22 cellular contexts compared by ENCODE assay signal in genomic region chr19:35363001-35363590, GRCh38. TPM values are rescaled to one million over a fixed set of nuclear protein-coding genes. Genes with fewer than 3 reads are reported as not detected.
"Had no signal": no experiment of that assay in that cellular context is flagged by ENCODE, and none has a peak within 500 bp of the region (broad histone marks: within the 10 kb centered on the region; RNA-seq: fewer than 3 reads in every experiment).

No MANE protein-coding gene starts in this region.

- H3K36me3 Mint-ChIP-seq: activated naive CD4-positive, alpha-beta T cell treated with anti-CD3 and anti-CD28 coated beads, Interleukin-2, amount 50 U/mL, for 72 hours; memory B cell; stimulated activated naive B cell treated with anti-CD40 and anti-IgM and Interleukin-4, amounts not matched to agents 10 μg/mL and 1 μg/mL and 100 μg/mL, for 72 hours; WTC11 had no signal

- H3K27me3 ChIP-seq: right lobe of liver had no signal

- H3K4me1 ChIP-seq: esophagus squamous epithelium, gastroesophageal sphincter, right lobe of liver had no signal

- H3K4me3 ChIP-seq: esophagus squamous epithelium, gastroesophageal sphincter, right lobe of liver had no signal

- ATAC-seq: activated naive CD4-positive, alpha-beta T cell treated with anti-CD3 and anti-CD28 coated beads, Interleukin-2, amount 50 U/mL, for 72 hours; gastroesophageal sphincter; left cardiac atrium; right lobe of liver; stimulated activated naive B cell treated with anti-CD40 and anti-IgM and Interleukin-4, amounts not matched to agents 10 μg/mL and 1 μg/mL and 100 μg/mL, for 72 hours; WTC11 had no signal

- DNase-seq: activated gamma-delta T cell; central memory CD4-positive, alpha-beta T cell; dermis blood vessel endothelial cell; esophagus squamous epithelium; left cardiac atrium; nucleus accumbens; right lobe of liver; small intestine; stimulated activated naive B cell treated with anti-CD40 and anti-IgM and Interleukin-4, amounts not matched to agents 10 μg/mL and 1 μg/mL and 100 μg/mL, for 72 hours; T1000 had no signal

- H3K4me3 Mint-ChIP-seq: activated T-helper 1 cell treated with anti-CD3 and anti-CD28 coated beads, Interleukin-12 subunit alpha, Interleukin-12 subunit beta, Interleukin-2, Interleukin-4 antibody, amounts not matched to agents 30 ng/mL and 10 ng/mL and 1 ng/mL, durations not matched to agents 14 hours and 24 hours and 36 hours; memory B cell; nephron; stimulated activated naive B cell treated with anti-CD40 and anti-IgM and Interleukin-4, amounts not matched to agents 10 μg/mL and 1 μg/mL and 100 μg/mL, for 72 hours; T-helper 1 cell treated with Interleukin-12 subunit alpha and Interleukin-12 subunit beta and Interleukin-4 antibody, amounts not matched to agents 30 μg/mL and 1 μg/mL, for 36 hours; WTC11 had no signal

- H3K27ac Mint-ChIP-seq: activated naive CD4-positive, alpha-beta T cell treated with anti-CD3 and anti-CD28 coated beads, Interleukin-2, amount 50 U/mL, for 72 hours; activated T-helper 1 cell treated with anti-CD3 and anti-CD28 coated beads, Interleukin-12 subunit alpha, Interleukin-12 subunit beta, Interleukin-2, Interleukin-4 antibody, amounts not matched to agents 30 ng/mL and 10 ng/mL and 1 ng/mL, durations not matched to agents 14 hours and 24 hours and 36 hours; memory B cell; nephron; stimulated activated naive B cell treated with anti-CD40 and anti-IgM and Interleukin-4, amounts not matched to agents 10 μg/mL and 1 μg/mL and 100 μg/mL, for 72 hours; T-helper 1 cell treated with Interleukin-12 subunit alpha and Interleukin-12 subunit beta and Interleukin-4 antibody, amounts not matched to agents 30 μg/mL and 1 μg/mL, for 36 hours; WTC11 had no signal

- H3K9me3 Mint-ChIP-seq: activated naive CD4-positive, alpha-beta T cell treated with anti-CD3 and anti-CD28 coated beads, Interleukin-2, amount 50 U/mL, for 72 hours; activated T-helper 1 cell treated with anti-CD3 and anti-CD28 coated beads, Interleukin-12 subunit alpha, Interleukin-12 subunit beta, Interleukin-2, Interleukin-4 antibody, amounts not matched to agents 30 ng/mL and 10 ng/mL and 1 ng/mL, durations not matched to agents 14 hours and 24 hours and 36 hours; memory B cell; nephron; stimulated activated naive B cell treated with anti-CD40 and anti-IgM and Interleukin-4, amounts not matched to agents 10 μg/mL and 1 μg/mL and 100 μg/mL, for 72 hours; T-helper 1 cell treated with Interleukin-12 subunit alpha and Interleukin-12 subunit beta and Interleukin-4 antibody, amounts not matched to agents 30 μg/mL and 1 μg/mL, for 36 hours; WTC11 had no signal

- H3K9me3 ChIP-seq: esophagus squamous epithelium, gastroesophageal sphincter, right lobe of liver had no signal

- H3K36me3 ChIP-seq: esophagus squamous epithelium, gastroesophageal sphincter, right lobe of liver had no signal

- H3K27ac ChIP-seq: esophagus squamous epithelium, gastroesophageal sphincter, right lobe of liver had no signal

RNA-seq across cellular contexts. Expression of gene FFAR3, which starts 4.8 kb away (rescaled TPM):
- total RNA-seq: astrocyte, esophagus squamous epithelium, lower leg skin, myocyte, ureter, WTC11 had no signal

RNA-seq across cellular contexts. Expression of gene GPR42, which starts 7.8 kb away (rescaled TPM):
- total RNA-seq: activated T-helper 1 cell treated with anti-CD3 and anti-CD28 coated beads, Interleukin-12 subunit alpha, Interleukin-12 subunit beta, Interleukin-2, Interleukin-4 antibody, amounts not matched to agents 30 ng/mL and 10 ng/mL and 1 ng/mL, durations not matched to agents 14 hours and 24 hours and 36 hours; astrocyte; dermis blood vessel endothelial cell; esophagus squamous epithelium; gastroesophageal sphincter; left cardiac atrium; lower leg skin; myocyte; right lobe of liver; ureter; WTC11 had no signal

RNA-seq across cellular contexts. Expression of gene FFAR1, which starts 15.4 kb away (rescaled TPM):
- total RNA-seq: astrocyte, dermis blood vessel endothelial cell, esophagus squamous epithelium, gastroesophageal sphincter, left cardiac atrium, lower leg skin, myocyte, right lobe of liver, subcutaneous adipose tissue, ureter had no signal

RNA-seq across cellular contexts. Expression of gene CD22, which starts 34.1 kb away (rescaled TPM):
- total RNA-seq: astrocyte had no signal
